11 cellular contexts compared by ENCODE assay signal in genomic region chr18:48295586-48296311, GRCh38.
DNase-seq lines count a peak whose midpoint lies in the region; ATAC-seq and TF ChIP-seq lines count a peak whose summit lies in the region.
"Had no signal": no experiment of that assay in that cellular context is flagged by ENCODE, and none has a peak within 500 bp of the region (broad histone marks: within the 10 kb centered on the region; RNA-seq: fewer than 3 reads in every experiment).

No MANE protein-coding gene starts in this region.

- H3K4me3 Mint-ChIP-seq in HFFc6, result no peak overlapping the region
- H3K4me3 Mint-ChIP-seq: activated naive CD8-positive, alpha-beta T cell had no signal

- TF ChIP-seq CTCF in BJ (IDR thresholded peaks at IDR 0.05; ENCODE audit: insufficient read depth, low read depth, low read length), result peak; percentile 29
- peak; percentile 40; the same call in 1 of the 2 replicates for TF ChIP-seq CTCF in HFFc6 (IDR thresholded peaks at IDR 0.05)
- TF ChIP-seq CTCF in kidney epithelial cell (IDR thresholded peaks at IDR 0.05; ENCODE audit: insufficient read depth, low read length, poor library complexity, severe bottlenecking), result peak; percentile 50

- POLR2A ChIA-PET in BJ (lab: Charles Lee), result no interaction called here

- no peak overlapping the region for H3K27ac Mint-ChIP-seq in HFFc6
- H3K27ac Mint-ChIP-seq: activated naive CD8-positive, alpha-beta T cell had no signal

- no peak for ATAC-seq in HG03571 (IDR thresholded peaks at IDR 0.05; ENCODE audit: unreplicated experiment)

- no peak for DNase-seq in BJ (ENCODE audit: low read depth)
- DNase-seq in HFFc6, result no peak
- peak; percentile 8 for DNase-seq in amniotic epithelial cell (ENCODE audit: low read depth)
- DNase-seq in kidney epithelial cell (ENCODE audit: low read depth), result no peak
- DNase-seq in germinal center (ENCODE audit: low spot score), result no peak
- no peak for DNase-seq in mucosa of gallbladder (ENCODE audit: low spot score)
- DNase-seq in HPDE6-E6E7 (ENCODE audit: extremely low spot score), result no peak
- DNase-seq: SW 1271 had no signal

- H3K4me3 ChIP-seq in BJ (ENCODE audit: low read depth, low read length) (no peak overlapping the region), kidney epithelial cell (ENCODE audit: low read depth, low read length) (no peak overlapping the region)
- H3K4me3 ChIP-seq: prostate gland had no signal

- H3K27me3 ChIP-seq in BJ (ENCODE audit: control insufficient read depth, insufficient read depth, low read length), result peaks cover 2% of the 10 kb centered on the region; the same call in 1 of the 2 replicates
- H3K27me3 ChIP-seq in kidney epithelial cell (ENCODE audit: control insufficient read depth, insufficient read depth, low read length), result no peaks in the 10 kb centered on the region

- CTCF ChIA-PET in BJ (lab: Yijun Ruan, JAX), result interaction anchor here (0.7 kb wide), 1 partner anchor 12 kb away, joined by 3 read pairs; no protein-coding TSS in a partner anchor

- no peaks in the 10 kb centered on the region for H3K36me3 Mint-ChIP-seq in HFFc6 (ENCODE audit: low read depth)
- H3K36me3 Mint-ChIP-seq: activated naive CD8-positive, alpha-beta T cell had no signal

- no peaks in the 10 kb centered on the region for H3K9me3 Mint-ChIP-seq in HFFc6

- H3K4me1 Mint-ChIP-seq in HFFc6 (ENCODE audit: low read depth), result peaks cover 12% of the 10 kb centered on the region

- H3K27me3 Mint-ChIP-seq in HFFc6 (ENCODE audit: insufficient read depth), result peaks cover 25% of the 10 kb centered on the region
- H3K27me3 Mint-ChIP-seq: activated naive CD8-positive, alpha-beta T cell had no signal

- H3K36me3 ChIP-seq in BJ (ENCODE audit: control insufficient read depth, insufficient read depth, low read length), result no peaks in the 10 kb centered on the region
- H3K36me3 ChIP-seq in kidney epithelial cell (ENCODE audit: control insufficient read depth, insufficient read depth, low read length), result no peaks in the 10 kb centered on the region
- H3K36me3 ChIP-seq: prostate gland had no signal
